ENCODE assay signal across 1 cellular context in genomic region chr7:73487486-73487885, GRCh38.
TF ChIP-seq lines count a peak whose summit lies in the region.

No MANE protein-coding gene starts in this region.

TF ChIP-seq in WTC11, 78 proteins besides CTCF, POLR2A, EP300 and RAD21 (continued from another document):
- TF ChIP-seq GRHL2 (CRISPR knock-in tag; IDR thresholded peaks at IDR 0.05; ENCODE audit: insufficient replicate concordance, severe bottlenecking): no peak
- no peak for TF ChIP-seq SMAD4 (CRISPR knock-in tag; IDR thresholded peaks at IDR 0.05)
- TF ChIP-seq GABPB1 (CRISPR knock-in tag; IDR thresholded peaks at IDR 0.05): no peak
- TF ChIP-seq, protein P1, sequence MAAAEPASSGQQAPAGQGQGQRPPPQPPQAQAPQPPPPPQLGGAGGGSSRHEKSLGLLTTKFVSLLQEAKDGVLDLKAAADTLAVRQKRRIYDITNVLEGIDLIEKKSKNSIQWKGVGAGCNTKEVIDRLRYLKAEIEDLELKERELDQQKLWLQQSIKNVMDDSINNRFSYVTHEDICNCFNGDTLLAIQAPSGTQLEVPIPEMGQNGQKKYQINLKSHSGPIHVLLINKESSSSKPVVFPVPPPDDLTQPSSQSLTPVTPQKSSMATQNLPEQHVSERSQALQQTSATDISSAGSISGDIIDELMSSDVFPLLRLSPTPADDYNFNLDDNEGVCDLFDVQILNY (CRISPR knock-in tag; IDR thresholded peaks at IDR 0.05): no peak
- no peak for TF ChIP-seq HMGA2 (CRISPR knock-in tag; IDR thresholded peaks at IDR 0.05)
- TF ChIP-seq SMAD3 (CRISPR knock-in tag; IDR thresholded peaks at IDR 0.05; ENCODE audit: borderline replicate concordance): no peak
- TF ChIP-seq MXD4 (CRISPR knock-in tag; IDR thresholded peaks at IDR 0.05; ENCODE audit: borderline replicate concordance): no peak
- no peak for TF ChIP-seq TEAD4 (CRISPR knock-in tag; IDR thresholded peaks at IDR 0.05)
- TF ChIP-seq ATF6 (CRISPR knock-in tag; IDR thresholded peaks at IDR 0.05): no peak
- TF ChIP-seq, protein P2, sequence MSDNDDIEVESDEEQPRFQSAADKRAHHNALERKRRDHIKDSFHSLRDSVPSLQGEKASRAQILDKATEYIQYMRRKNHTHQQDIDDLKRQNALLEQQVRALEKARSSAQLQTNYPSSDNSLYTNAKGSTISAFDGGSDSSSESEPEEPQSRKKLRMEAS (CRISPR knock-in tag; IDR thresholded peaks at IDR 0.05): no peak
- no peak for TF ChIP-seq SP1 (CRISPR knock-in tag; conservative IDR thresholded peaks at IDR 0.05)
- no peak for TF ChIP-seq E2F4 (CRISPR knock-in tag; IDR thresholded peaks at IDR 0.05; ENCODE audit: borderline replicate concordance, low read depth)
- TF ChIP-seq ZNF423 (CRISPR knock-in tag; IDR thresholded peaks at IDR 0.05): no peak
- TF ChIP-seq, protein P3, sequence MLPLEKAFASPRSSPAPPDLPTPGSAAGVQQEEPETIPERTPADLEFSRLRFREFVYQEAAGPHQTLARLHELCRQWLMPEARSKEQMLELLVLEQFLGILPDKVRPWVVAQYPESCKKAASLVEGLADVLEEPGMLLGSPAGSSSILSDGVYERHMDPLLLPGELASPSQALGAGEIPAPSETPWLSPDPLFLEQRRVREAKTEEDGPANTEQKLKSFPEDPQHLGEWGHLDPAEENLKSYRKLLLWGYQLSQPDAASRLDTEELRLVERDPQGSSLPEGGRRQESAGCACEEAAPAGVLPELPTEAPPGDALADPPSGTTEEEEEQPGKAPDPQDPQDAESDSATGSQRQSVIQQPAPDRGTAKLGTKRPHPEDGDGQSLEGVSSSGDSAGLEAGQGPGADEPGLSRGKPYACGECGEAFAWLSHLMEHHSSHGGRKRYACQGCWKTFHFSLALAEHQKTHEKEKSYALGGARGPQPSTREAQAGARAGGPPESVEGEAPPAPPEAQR (CRISPR knock-in tag; IDR thresholded peaks at IDR 0.05): no peak
- no peak for TF ChIP-seq NR2C2 (CRISPR knock-in tag; IDR thresholded peaks at IDR 0.05)
- no peak for TF ChIP-seq FOXP1 (CRISPR knock-in tag; IDR thresholded peaks at IDR 0.05; ENCODE audit: borderline replicate concordance)
- no peak for TF ChIP-seq TP53 (CRISPR knock-in tag; IDR thresholded peaks at IDR 0.05)
